28 cellular contexts compared by ENCODE assay signal in genomic region chr1:231853588-231854207, GRCh38.
"Had no signal": no experiment of that assay in that cellular context is flagged by ENCODE, and none has a peak within 500 bp of the region (broad histone marks: within the 10 kb centered on the region; RNA-seq: fewer than 3 reads in every experiment).

No MANE protein-coding gene starts in this region.

- H3K27me3 Mint-ChIP-seq: dendritic cell treated with granulocyte-macrophage colony-stimulating factor and Interleukin-4, amounts not matched to agents 40 ng/mL and 50 ng/mL, for 4 days; naive thymus-derived CD8-positive, alpha-beta T cell had no signal

- H3K4me3 ChIP-seq: gastroesophageal sphincter, psoas muscle, right lobe of liver, smooth muscle cell, testis, tibial artery had no signal

- ATAC-seq: esophagus mucosa; gastroesophageal sphincter; naive thymus-derived CD8-positive, alpha-beta T cell; right lobe of liver; stimulated activated effector memory CD8-positive, alpha-beta T cell treated with anti-CD3 and anti-CD28 coated beads, Interleukin-12 subunit alpha, Interleukin-12 subunit beta, amount 100 ng/mL, for 72 hours had no signal

- H3K4me1 Mint-ChIP-seq: immature natural killer cell; stimulated activated effector memory CD8-positive, alpha-beta T cell treated with anti-CD3 and anti-CD28 coated beads, Interleukin-12 subunit alpha, Interleukin-12 subunit beta, amount 100 ng/mL, for 72 hours had no signal

- H3K4me1 ChIP-seq: gastroesophageal sphincter, psoas muscle, right lobe of liver, tibial artery had no signal

- H3K36me3 Mint-ChIP-seq: immature natural killer cell; stimulated activated effector memory CD8-positive, alpha-beta T cell treated with anti-CD3 and anti-CD28 coated beads, Interleukin-12 subunit alpha, Interleukin-12 subunit beta, amount 100 ng/mL, for 72 hours; type B pancreatic cell had no signal

- H3K36me3 ChIP-seq: gastroesophageal sphincter, right lobe of liver, tibial artery had no signal

- H3K27ac Mint-ChIP-seq: dendritic cell treated with granulocyte-macrophage colony-stimulating factor and Interleukin-4, amounts not matched to agents 40 ng/mL and 50 ng/mL, for 4 days; endodermal cell; immature natural killer cell; nephron progenitor cell; stimulated activated effector memory CD8-positive, alpha-beta T cell treated with anti-CD3 and anti-CD28 coated beads, Interleukin-12 subunit alpha, Interleukin-12 subunit beta, amount 100 ng/mL, for 72 hours; type B pancreatic cell had no signal

- H3K27me3 ChIP-seq: gastroesophageal sphincter, right lobe of liver, testis, tibial artery had no signal

- H3K27ac ChIP-seq: epithelial cell of prostate, gastroesophageal sphincter, psoas muscle, right lobe of liver, testis, tibial artery had no signal

- DNase-seq: central memory CD4-positive, alpha-beta T cell; effector CD8-positive, alpha-beta T cell; endodermal cell; foreskin fibroblast; immature natural killer cell; islet precursor cell; kidney glomerular epithelial cell; mammary epithelial cell; mesendoderm; midbrain; naive thymus-derived CD8-positive, alpha-beta T cell; nephron progenitor cell; posterior cingulate gyrus; right lobe of liver; stimulated activated CD4-positive, alpha-beta T cell treated with anti-CD3 and anti-CD28 coated beads, Interleukin-12 subunit alpha, Interleukin-12 subunit beta, amount 100 ng/mL, for 4 hours; stimulated activated CD4-positive, alpha-beta T cell treated with anti-CD3 and anti-CD28 coated beads, Interleukin-2, amount 100 ng/mL, for 24 hours; stimulated activated CD4-positive, alpha-beta T cell treated with anti-CD3 and anti-CD28 coated beads, Interleukin-4, amount 100 ng/mL, for 24 hours; stimulated activated naive CD4-positive, alpha-beta T cell treated with Interleukin-2 at 50 U/mL for 16 hours; testis; tibial artery had no signal

- H3K4me3 Mint-ChIP-seq: dendritic cell treated with granulocyte-macrophage colony-stimulating factor and Interleukin-4, amounts not matched to agents 40 ng/mL and 50 ng/mL, for 4 days; endodermal cell; immature natural killer cell; naive thymus-derived CD8-positive, alpha-beta T cell; nephron progenitor cell; stimulated activated effector memory CD8-positive, alpha-beta T cell treated with anti-CD3 and anti-CD28 coated beads, Interleukin-12 subunit alpha, Interleukin-12 subunit beta, amount 100 ng/mL, for 72 hours; type B pancreatic cell had no signal

- H3K9me3 ChIP-seq: gastroesophageal sphincter, psoas muscle, right lobe of liver, testis, tibial artery had no signal
